In the genomic region with DNA sequence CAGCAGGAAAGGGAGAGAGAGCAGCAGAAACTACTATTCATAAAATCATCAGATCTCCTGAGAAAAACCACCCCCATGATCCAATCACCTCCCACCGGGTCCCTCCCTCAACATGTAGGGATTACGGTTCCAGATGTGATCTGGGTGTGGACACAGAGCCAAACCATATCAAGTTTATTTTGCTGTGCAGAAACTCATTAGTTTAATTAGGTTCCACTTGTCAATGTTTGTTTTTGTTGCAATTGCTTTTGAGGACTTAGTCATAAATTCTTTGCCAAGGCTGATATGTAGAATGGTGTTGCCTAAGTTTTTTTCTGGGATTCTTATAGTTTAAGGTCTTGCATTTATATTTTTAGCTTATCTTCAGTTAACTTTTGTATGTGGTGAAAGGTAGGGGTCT, we compare ENCODE assay signal across 24 cellular contexts.
"Had no signal": no experiment of that assay in that cellular context is flagged by ENCODE, and none has a peak within 500 bp of the region (broad histone marks: within the 10 kb centered on the region; RNA-seq: fewer than 3 reads in every experiment).

No MANE protein-coding gene starts in this region.

- H3K27ac Mint-ChIP-seq: IgD-negative memory B cell, T-cell had no signal

- H3K4me3 ChIP-seq: K562 had no signal

- H3K9ac ChIP-seq: KMS-11, SK-N-SH had no signal

- H3K4me1 Mint-ChIP-seq: IgD-negative memory B cell, T-cell had no signal

- H3K4me3 Mint-ChIP-seq: IgD-negative memory B cell, T-cell had no signal

- ATAC-seq: K562, Panc1, PC-3, T-cell had no signal

- H3K9me3 ChIP-seq: SK-N-SH had no signal

- H3K36me3 Mint-ChIP-seq: IgD-negative memory B cell, T-cell had no signal

- DNase-seq: Kasumi-1; MM.1S; NCI-H1092 treated with DMSO at 0.1 percent for 48 hours; NCI-H1417 treated with DMSO at 0.1 percent for 48 hours; NCI-H146; NCI-H1694 treated with DMSO at 0.1 percent for 48 hours; NCI-H1930; NCI-H2081; NCI-H2107; NCI-H2227 treated with DMSO at 0.1 percent for 48 hours; NCI-H524; NCI-H526 treated with DMSO at 0.1 percent for 48 hours; NK-92 treated with Interleukin-12 subunit alpha and Interleukin-12 subunit beta, amount 100 ng/mL, for 24 hours; PC-3; SHP77; SK-N-SH; SW 1271; T-cell had no signal

- H3K27me3 Mint-ChIP-seq: IgD-negative memory B cell, T-cell had no signal

- H3K27ac ChIP-seq: HL-60, KMS-11, RWPE1 had no signal
